ENCODE assay signal across 13 cellular contexts in genomic region chr22:45688606-45689080, GRCh38. TPM values are rescaled to one million over a fixed set of nuclear protein-coding genes. Genes with fewer than 3 reads are reported as not detected.
DNase-seq lines count a peak whose midpoint lies in the region; ATAC-seq and TF ChIP-seq lines count a peak whose summit lies in the region.
"Had no signal": no experiment of that assay in that cellular context is flagged by ENCODE, and none has a peak within 500 bp of the region (broad histone marks: within the 10 kb centered on the region; RNA-seq: fewer than 3 reads in every experiment).

No MANE protein-coding gene starts in this region.

- peak; percentile 79 to 80 for ATAC-seq in lower lobe of right lung
- ATAC-seq in GM18511 (IDR thresholded peaks at IDR 0.05; ENCODE audit: unreplicated experiment), result no peak
- ATAC-seq in HG02870 (IDR thresholded peaks at IDR 0.05; ENCODE audit: unreplicated experiment), result no peak

- H3K36me3 ChIP-seq in brain microvascular endothelial cell (replicated peaks), result peaks cover 7% of the 10 kb centered on the region
- peaks cover 34% of the 10 kb centered on the region for H3K36me3 ChIP-seq in lower lobe of right lung

- no peak for TF ChIP-seq CTCF in brain microvascular endothelial cell (IDR thresholded peaks at IDR 0.05; ENCODE audit: low read depth, low read length, missing control alignments)
- no peak for TF ChIP-seq CTCF in lower lobe of right lung (IDR thresholded peaks at IDR 0.05)

- H3K27ac ChIP-seq in brain microvascular endothelial cell (peak overlapping the region; percentile 64), lower lobe of right lung (peak overlapping the region; percentile 56)

- no peaks in the 10 kb centered on the region for H3K9me3 ChIP-seq in lower lobe of right lung

- in situ Hi-C loops in brain microvascular endothelial cell (cut with HindIII; ENCODE audit: low pct_ligation_motif_present, low sequenced_read_pairs), result no loop called here

- DNase-seq in AG20443 (ENCODE audit: low spot score) (peak; percentile 64), LoVo (ENCODE audit: low spot score) (peak; percentile 84), brain microvascular endothelial cell (peak; percentile 76), lower lobe of right lung (no peak), NCI-H187 (lab: John Stamatoyannopoulos, UW) (no peak), activated gamma-delta T cell treated with Interleukin-2 at 50 U/mL for 16 hours (no peak)
- DNase-seq: activated CD4-positive, alpha-beta T cell treated with anti-CD3 and anti-CD28 coated beads for 48 hours; effector memory CD4-positive, alpha-beta T cell; GOT3; NCI-H1694; nucleus accumbens had no signal

- H3K27me3 ChIP-seq in brain microvascular endothelial cell (replicated peaks) (no peaks in the 10 kb centered on the region), lower lobe of right lung (ENCODE audit: low read depth) (no peaks in the 10 kb centered on the region)

- intact Hi-C loops in lower lobe of right lung (cut with DNase I), result no loop called here

- peaks cover 50% of the 10 kb centered on the region for H3K4me1 ChIP-seq in lower lobe of right lung

- no peak overlapping the region for H3K4me3 ChIP-seq in brain microvascular endothelial cell (ENCODE audit: low read depth, low read length)
- no peak overlapping the region for H3K4me3 ChIP-seq in lower lobe of right lung

RNA-seq across cellular contexts. Expression of gene ATXN10, which starts 17.0 kb away (rescaled TPM):
- 106 TPM for total RNA-seq in lower lobe of right lung

Comparison
In these comparisons a context has a peak if more than half of its experiments do, and no peak if none do; other contexts are left out.
1. DNase-seq: peak in AG20443 (single experiment), LoVo (single experiment) and brain microvascular endothelial cell (single experiment); none in lower lobe of right lung (single experiment), NCI-H187 (0 of 2) and activated gamma-delta T cell treated with Interleukin-2 at 50 U/mL for 16 hours (single experiment).
2. ATAC-seq: peak in lower lobe of right lung (2 of 2); none in GM18511 (single experiment) and HG02870 (single experiment).